ENCODE assay signal across 29 cellular contexts in genomic region chr15:40828447-40829036, GRCh38. TPM values are rescaled to one million over a fixed set of nuclear protein-coding genes. Genes with fewer than 3 reads are reported as not detected.
DNase-seq lines count a peak whose midpoint lies in the region; ATAC-seq, FAIRE-seq and TF ChIP-seq lines count a peak whose summit lies in the region.
"Had no signal": no experiment of that assay in that cellular context is flagged by ENCODE, and none has a peak within 500 bp of the region (broad histone marks: within the 10 kb centered on the region; RNA-seq: fewer than 3 reads in every experiment).

Gene PPP1R14D, minus strand, starts transcription at chr15:40828708. Its CDS starts 67 bp downstream, at chr15:40828641.

- no peaks in the 10 kb centered on the region for H4K20me1 ChIP-seq in HepG2 (ENCODE audit: insufficient read depth, low read length)

- WGBS in HepG2 (ENCODE audit: low lambda C conversion rate): 75% methylated on average over 2 of the region's 6 CpGs
- WGBS in small intestine, 3 donors: 19 to 68% (median 29%) methylated on average over 6 of the region's 6 CpGs

- peak within 1 kb of the TSS; percentile 86 for H2AFZ ChIP-seq in HepG2 (ENCODE audit: low read length)

- ATAC-seq in Panc1 (no peak), HepG2 (peak; percentile 14; the same call in 1 of the 3 replicates), HG02623 (IDR thresholded peaks at IDR 0.05; ENCODE audit: unreplicated experiment) (no peak)
- ATAC-seq: activated CD8-positive, alpha-beta T cell treated with anti-CD3 and anti-CD28 coated beads for 36 hours; CD8-positive, alpha-beta T cell; heart left ventricle had no signal

- BruUV-seq in Panc1 (replicated peaks; lab: Mats Ljungman, UMichigan): no TSS peak
- no TSS peak for BruUV-seq in HepG2 (replicated peaks; lab: Mats Ljungman, UMichigan)

- H3K36me3 ChIP-seq in Panc1 (ENCODE audit: control insufficient read depth, insufficient read depth, low read length): no peaks in the 10 kb centered on the region
- H3K36me3 ChIP-seq in HepG2 (replicated peaks in 1 of 2; ENCODE audit: control insufficient read depth in 1 of 2, insufficient read depth in 2 of 2, low read length in 2 of 2): no peaks in the 10 kb centered on the region
- peaks cover 0 to 2% of the 10 kb centered on the region in 2 donors for H3K36me3 ChIP-seq in small intestine (ENCODE audit: control insufficient read depth in 2 of 2, insufficient read depth in 2 of 2, low read length in 2 of 2)
- H3K36me3 ChIP-seq: heart left ventricle, SJSA1, thyroid gland had no signal

- no peaks in the 10 kb centered on the region for H3K9me3 ChIP-seq in Panc1 (ENCODE audit: control insufficient read depth, insufficient read depth, low read depth, low read length)
- H3K9me3 ChIP-seq in HepG2 (ENCODE audit: low read length): no peaks in the 10 kb centered on the region
- H3K9me3 ChIP-seq in small intestine (ENCODE audit: control insufficient read depth, low read depth): no peaks in the 10 kb centered on the region
- H3K9me3 ChIP-seq: heart left ventricle, SJSA1, thyroid gland had no signal

- no peak for TF ChIP-seq RAD21 in HepG2 (CRISPR knock-in tag; IDR thresholded peaks at IDR 0.05)

- H3K4me1 ChIP-seq in Panc1 (ENCODE audit: control insufficient read depth, insufficient read depth, low read length) (peaks cover 27% of the 10 kb centered on the region), HepG2 (ENCODE audit: insufficient read depth, low read length) (peaks cover 66% of the 10 kb centered on the region), small intestine (ENCODE audit: control insufficient read depth in 2 of 2, insufficient read depth in 1 of 2, low read depth in 1 of 2, low read length in 1 of 2) (no peaks in the 10 kb centered on the region)
- H3K4me1 ChIP-seq: heart left ventricle had no signal

- TF ChIP-seq EP300 in HepG2 (IDR thresholded peaks at IDR 0.05; ENCODE audit: low read depth in 2 of 2, low read length in 2 of 2) (no peak), HepG2 (CRISPR knock-in tag; IDR thresholded peaks at IDR 0.05; ENCODE audit: borderline replicate concordance) (no peak)

- no peak for FAIRE-seq in HepG2 (lab: Jason Lieb, UNC)
- FAIRE-seq in small intestine (lab: Jason Lieb, UNC): no peak

- H3K4me3 ChIP-seq in Panc1 (ENCODE audit: low read depth in 2 of 2, low read length in 2 of 2) (no peak within 1 kb of the TSS), HepG2 (replicated peaks in 1 of 3; ENCODE audit: insufficient read depth in 1 of 3, low read depth in 2 of 3, low read length in 3 of 3) (peak within 1 kb of the TSS; percentile 44 to 55 (median 51); a peak in 5 of 6 replicates), small intestine (ENCODE audit: low read depth in 1 of 2, low read length in 2 of 2) (peak within 1 kb of the TSS; percentile 53 to 88)
- H3K4me3 ChIP-seq: heart left ventricle, SJSA1, thyroid gland had no signal

- H3K27me3 ChIP-seq in Panc1 (ENCODE audit: control insufficient read depth, insufficient read depth, low read length) (no peaks in the 10 kb centered on the region), HepG2 (ENCODE audit: control insufficient read depth in 1 of 2, insufficient read depth in 2 of 2, low read length in 2 of 2) (no peaks in the 10 kb centered on the region), small intestine (ENCODE audit: control insufficient read depth in 2 of 2, insufficient read depth in 2 of 2, low read length in 2 of 2) (no peaks in the 10 kb centered on the region)
- H3K27me3 ChIP-seq: SJSA1, thyroid gland had no signal

- no peak for TF ChIP-seq CTCF in Panc1 (IDR thresholded peaks at IDR 0.05)
- TF ChIP-seq CTCF in HepG2 (CRISPR knock-in tag; IDR thresholded peaks at IDR 0.05): no peak

- intact Hi-C loops in Panc1 (cut with micrococcal nuclease; ENCODE audit: unreplicated experiment) (no loop called here), HepG2 (cut with micrococcal nuclease; ENCODE audit: unreplicated experiment) (no loop called here)

- H3K9ac ChIP-seq in HepG2 (ENCODE audit: insufficient read depth, low read depth, low read length): peak within 1 kb of the TSS; percentile 43

- TF ChIP-seq POLR2A in HepG2 (IDR thresholded peaks at IDR 0.05; ENCODE audit: insufficient read depth in 1 of 2, low read depth in 2 of 2, low read length in 2 of 2): no peak

- CTCF ChIA-PET in Panc1 (lab: Charles Lee) (no interaction called here), HepG2 (lab: Yijun Ruan, JAX; ENCODE audit: low intra/inter-chr PET ratio, low total read pairs) (no interaction called here)

- DNase-seq in HT-29 (ENCODE audit: low spot score): peak; percentile 67
- DNase-seq in Panc1 (ENCODE audit: low read depth, low spot score): no peak
- no peak for DNase-seq in HepG2 (ENCODE audit: low spot score)
- peak; percentile 97 for DNase-seq in small intestine
- DNase-seq in OCI-M1 (lab: John Stamatoyannopoulos, UW): no peak
- no peak for DNase-seq in NCI-H1105 (lab: John Stamatoyannopoulos, UW)
- DNase-seq: activated CD4-positive, alpha-beta T cell treated with anti-CD3 and anti-CD28 coated beads for 1 hour; activated CD8-positive, alpha-beta T cell treated with anti-CD3 and anti-CD28 coated beads for 36 hours; activated effector memory CD4-positive, alpha-beta T cell treated with Interleukin-2 at 50 U/mL for 16 hours; CD8-positive, alpha-beta T cell; effector CD4-positive, alpha-beta T cell; erythroblast; GDM1; heart left ventricle; mammary epithelial cell; naive B cell; NCI-H1105 treated with DMSO at 0.1 percent for 48 hours; NCI-H2029; NCI-H226; right cardiac atrium; stimulated activated CD4-positive, alpha-beta T cell treated with anti-CD3 and anti-CD28 coated beads, Interleukin-12 subunit alpha, Interleukin-12 subunit beta, amount 100 ng/mL, for 4 hours; stimulated activated CD4-positive, alpha-beta T cell treated with anti-CD3 and anti-CD28 coated beads, Interleukin-4, amount 100 ng/mL, for 4 hours; T-helper 1 cell; thyroid gland had no signal

- H3K4me2 ChIP-seq in HepG2 (ENCODE audit: low read depth, low read length): peak within 1 kb of the TSS; percentile 73

- H3K27ac ChIP-seq in Panc1 (ENCODE audit: low read length): peak within 1 kb of the TSS; percentile 49; the same call in 1 of the 2 replicates
- no peak within 1 kb of the TSS for H3K27ac ChIP-seq in HepG2 (ENCODE audit: extremely low read length, insufficient read depth, low read length)
- peak within 1 kb of the TSS; percentile 86 to 97 for H3K27ac ChIP-seq in small intestine (ENCODE audit: low read depth in 1 of 2, low read length in 1 of 2)
- H3K27ac ChIP-seq: heart left ventricle, SJSA1, thyroid gland had no signal

- POLR2A ChIA-PET in Panc1 (lab: Charles Lee) (interaction anchor here (0.6 kb wide), 1 partner anchor 100 kb away, joined by 3 read pairs; the partner anchor contains the start of gene DLL4), HepG2 (lab: Yijun Ruan, JAX) (interaction anchor here (0.9 to 1.3 kb wide), 3 partner anchors 19 to 22 kb away, joined by 3 read pairs; partner anchors contain the start of genes DNAJC17 and ZFYVE19)

- in situ Hi-C loops in Panc1 (cut with HindIII; ENCODE audit: low pct_unique_long_range_greater_than_20kb, low sequenced_read_pairs): no loop called here
- in situ Hi-C loops in HepG2 (cut with HindIII; ENCODE audit: extremely low pct_ligation_motif_present, low pct_unique_long_range_greater_than_20kb): no loop called here

- H3K79me2 ChIP-seq in HepG2 (ENCODE audit: insufficient read depth, low read length): no peaks in the 10 kb centered on the region

TF ChIP-seq in HepG2, 621 proteins besides CTCF, POLR2A, EP300 and RAD21 (continues in another document):
- TF ChIP-seq HNRNPH1 (optimal IDR thresholded peaks at IDR 0.05; ENCODE audit: low read depth, low read length): no peak

RNA-seq across cellular contexts. Expression of gene PPP1R14D, which starts in this region (rescaled TPM):
- 2.5 and 6.1 TPM in 2 replicates for total RNA-seq in HT-29 (2014; rRNA removed; shearing (Covaris generic))
- total RNA-seq in Panc1 (2021; ENCODE audit: unreplicated experiment) (0.64 TPM), HepG2 (2016; rRNA removed; fragmentation: Illumina TruSeq; extraction: Trizol) (0.49 and 0.53 TPM in 2 replicates)
- 0.50 TPM for polyA plus RNA-seq in Panc1 (2012; ENCODE audit: insufficient read length)
- not detected in 2 replicates for total RNA-seq in HepG2 (2016; cell fraction: cytosol; rRNA removed; fragmentation: Illumina TruSeq; extraction: Trizol; ENCODE audit: low read depth)
- 0.52 and 0.55 TPM in 2 replicates for total RNA-seq in HepG2 (2016; cell fraction: insoluble cytoplasmic fraction; rRNA removed; fragmentation: Illumina TruSeq; extraction: Trizol)
- total RNA-seq in HepG2 (2016; cell fraction: membrane; rRNA removed; fragmentation: Illumina TruSeq; extraction: Trizol): 0.34 TPM in 2 replicates
- total RNA-seq in HepG2 (2016; cell fraction: nucleus; rRNA removed; fragmentation: Illumina TruSeq; extraction: Trizol): not detected in 2 replicates
- polyA plus RNA-seq in HepG2 (2011; rRNA removed) (0.47 and 0.55 TPM in 2 replicates), small intestine (100 to 1,000 TPM; 104 to 348 (median 348) TPM)
- polyA plus RNA-seq in HepG2 (2011; cell fraction: cytosol; rRNA removed): 0.81 and 0.82 TPM in 2 replicates
- 0.35 and 0.62 TPM in 2 replicates for polyA plus RNA-seq in HepG2 (2011; cell fraction: nucleus; rRNA removed)
- polyA plus RNA-seq in HepG2 (2012): 0.68 TPM in 2 replicates
- polyA plus RNA-seq in HepG2 (2016; cell fraction: cytosol; fragmentation: Illumina TruSeq; extraction: Trizol; ENCODE audit: low read depth): not detected in 2 replicates
- 0.46 and 0.48 TPM in 2 replicates for polyA plus RNA-seq in HepG2 (2016; cell fraction: insoluble cytoplasmic fraction; fragmentation: Illumina TruSeq; extraction: Trizol; ENCODE audit: low read depth)
- not detected in 2 replicates for polyA plus RNA-seq in HepG2 (2016; cell fraction: membrane; fragmentation: Illumina TruSeq; extraction: Trizol; ENCODE audit: low read depth)
- not detected in 2 replicates for polyA plus RNA-seq in HepG2 (2016; cell fraction: nucleus; fragmentation: Illumina TruSeq; extraction: Trizol; ENCODE audit: insufficient read depth, low read depth)
- 0.21 TPM in 1 of 2 replicates, not detected in the other for polyA minus RNA-seq in HepG2 (2011; rRNA and poly(A)+ RNA removed; ENCODE audit: low replicate concordance)
- polyA minus RNA-seq in HepG2 (2011; cell fraction: cytosol; rRNA and poly(A)+ RNA removed): not detected in 2 replicates
- polyA minus RNA-seq in HepG2 (2011; cell fraction: nucleus; rRNA and poly(A)+ RNA removed): 0.87 TPM in 1 of 2 replicates, not detected in the other
- total RNA-seq: activated CD8-positive, alpha-beta T cell treated with anti-CD3 and anti-CD28 coated beads for 36 hours; CD8-positive, alpha-beta T cell; fibroblast of villous mesenchyme; H4; heart left ventricle; mammary epithelial cell; omental fat pad; right cardiac atrium; SJSA1; thyroid gland had no signal
- polyA plus RNA-seq: heart left ventricle, mammary epithelial cell, right cardiac atrium had no signal

Comparison
In these comparisons a context has a peak if more than half of its experiments do, and no peak if none do; other contexts are left out.
1. RNA of gene PPP1R14D (polyA plus RNA-seq): 104 to 348 TPM in small intestine; 0.35 to 0.82 TPM in HepG2; every median in the first group is over 10 times any median in the second.
2. Peak in ATAC-seq, H3K4me3 ChIP-seq, H3K9ac ChIP-seq and H3K4me2 ChIP-seq in HepG2; RNA of the gene not detected or under 1 TPM.
3. DNase-seq: peak in HT-29 (single experiment) and small intestine (single experiment); none in Panc1 (single experiment), HepG2 (single experiment), OCI-M1 (single experiment) and NCI-H1105 (single experiment).
4. H3K4me3 ChIP-seq: peak in small intestine (2 of 2); none in Panc1 (0 of 2).